8 cellular contexts compared by ENCODE assay signal in genomic region chr2:239465017-239466001, GRCh38.
DNase-seq lines count a peak whose midpoint lies in the region; ATAC-seq and TF ChIP-seq lines count a peak whose summit lies in the region.

No MANE protein-coding gene starts in this region.

- TF ChIP-seq CTCF in osteoblast (IDR thresholded peaks at IDR 0.05; ENCODE audit: extremely low read depth, low read depth, low read length) (no peak), smooth muscle cell (IDR thresholded peaks at IDR 0.05; ENCODE audit: borderline replicate concordance, insufficient read depth, poor library complexity, severe bottlenecking) (no peak)

- H2AFZ ChIP-seq in osteoblast (ENCODE audit: low read length), result peak overlapping the region; percentile 51
- no peak overlapping the region for H2AFZ ChIP-seq in smooth muscle cell (ENCODE audit: low read depth)

- WGBS in smooth muscle cell (ENCODE audit: low lambda C conversion rate), result 83% methylated on average over 30 of the region's 31 CpGs

- H3K36me3 ChIP-seq in osteoblast (ENCODE audit: insufficient read depth, low read length) (no peaks in the 10 kb centered on the region), smooth muscle cell (ENCODE audit: low read depth) (no peaks in the 10 kb centered on the region)

- H3K27me3 ChIP-seq in osteoblast (ENCODE audit: insufficient read depth, low read length) (no peaks in the 10 kb centered on the region), smooth muscle cell (ENCODE audit: low read depth) (no peaks in the 10 kb centered on the region)

- no peak overlapping the region for H3K4me2 ChIP-seq in osteoblast (ENCODE audit: insufficient read depth, low read length)
- no peak overlapping the region for H3K4me2 ChIP-seq in smooth muscle cell

- H3K9me3 ChIP-seq in osteoblast (ENCODE audit: low read depth, low read length) (no peaks in the 10 kb centered on the region), smooth muscle cell (replicated peaks; ENCODE audit: low read depth) (no peaks in the 10 kb centered on the region)

- H3K9ac ChIP-seq in smooth muscle cell (ENCODE audit: low read depth), result no peak overlapping the region

- H3K4me1 ChIP-seq in osteoblast (ENCODE audit: insufficient read depth, low read length), result no peaks in the 10 kb centered on the region
- no peaks in the 10 kb centered on the region for H3K4me1 ChIP-seq in smooth muscle cell (ENCODE audit: low read depth)

- H3K79me2 ChIP-seq in osteoblast (ENCODE audit: insufficient read depth, low read length) (no peaks in the 10 kb centered on the region), smooth muscle cell (ENCODE audit: low read depth) (no peaks in the 10 kb centered on the region)

- peak; percentile 42 for DNase-seq in DMS153 treated with DMSO at 0.1 percent for 48 hours (lab: John Stamatoyannopoulos, UW; ENCODE audit: unreplicated experiment)
- peak; percentile 86 for DNase-seq in NCI-H2196 treated with DMSO at 0.1 percent for 48 hours (lab: John Stamatoyannopoulos, UW; ENCODE audit: unreplicated experiment)
- peak; percentile 93 for DNase-seq in osteoblast (ENCODE audit: insufficient read length, low spot score, missing footprints)
- no peak for DNase-seq in GM19240 (ENCODE audit: insufficient read length, low spot score)
- DNase-seq in smooth muscle cell (lab: John Stamatoyannopoulos, UW; ENCODE audit: unreplicated experiment), result no peak

- H3F3A ChIP-seq in smooth muscle cell (ENCODE audit: low read depth), result no peaks in the 10 kb centered on the region

- H4K20me1 ChIP-seq in osteoblast (ENCODE audit: insufficient read depth, low read length) (no peaks in the 10 kb centered on the region), smooth muscle cell (ENCODE audit: low read depth) (no peaks in the 10 kb centered on the region)

- ATAC-seq in esophagus mucosa (peak; percentile 94), HG03469 (IDR thresholded peaks at IDR 0.05; ENCODE audit: unreplicated experiment) (no peak), HG03378 (IDR thresholded peaks at IDR 0.05; ENCODE audit: unreplicated experiment) (no peak)

- no peak overlapping the region for H3K4me3 ChIP-seq in osteoblast (ENCODE audit: insufficient read depth, low read length)
- H3K4me3 ChIP-seq in smooth muscle cell, result no peak overlapping the region

- H3K27ac ChIP-seq in osteoblast (ENCODE audit: low read depth, low read length), result no peak overlapping the region
- H3K27ac ChIP-seq in smooth muscle cell (ENCODE audit: low read depth), result no peak overlapping the region

Comparison
In these comparisons a context has a peak if more than half of its experiments do, and no peak if none do; other contexts are left out.
1. DNase-seq: peak in DMS153 treated with DMSO at 0.1 percent for 48 hours (single experiment), NCI-H2196 treated with DMSO at 0.1 percent for 48 hours (single experiment) and osteoblast (single experiment); none in GM19240 (single experiment) and smooth muscle cell (single experiment).